ENCODE assay signal across 1 cellular context in genomic region chr1:108537976-108538375, GRCh38.
TF ChIP-seq lines count a peak whose summit lies in the region.

No MANE protein-coding gene starts in this region.

TF ChIP-seq in WTC11, 78 proteins besides CTCF, POLR2A, EP300 and RAD21 (continued from another document):
- TF ChIP-seq, protein P1, sequence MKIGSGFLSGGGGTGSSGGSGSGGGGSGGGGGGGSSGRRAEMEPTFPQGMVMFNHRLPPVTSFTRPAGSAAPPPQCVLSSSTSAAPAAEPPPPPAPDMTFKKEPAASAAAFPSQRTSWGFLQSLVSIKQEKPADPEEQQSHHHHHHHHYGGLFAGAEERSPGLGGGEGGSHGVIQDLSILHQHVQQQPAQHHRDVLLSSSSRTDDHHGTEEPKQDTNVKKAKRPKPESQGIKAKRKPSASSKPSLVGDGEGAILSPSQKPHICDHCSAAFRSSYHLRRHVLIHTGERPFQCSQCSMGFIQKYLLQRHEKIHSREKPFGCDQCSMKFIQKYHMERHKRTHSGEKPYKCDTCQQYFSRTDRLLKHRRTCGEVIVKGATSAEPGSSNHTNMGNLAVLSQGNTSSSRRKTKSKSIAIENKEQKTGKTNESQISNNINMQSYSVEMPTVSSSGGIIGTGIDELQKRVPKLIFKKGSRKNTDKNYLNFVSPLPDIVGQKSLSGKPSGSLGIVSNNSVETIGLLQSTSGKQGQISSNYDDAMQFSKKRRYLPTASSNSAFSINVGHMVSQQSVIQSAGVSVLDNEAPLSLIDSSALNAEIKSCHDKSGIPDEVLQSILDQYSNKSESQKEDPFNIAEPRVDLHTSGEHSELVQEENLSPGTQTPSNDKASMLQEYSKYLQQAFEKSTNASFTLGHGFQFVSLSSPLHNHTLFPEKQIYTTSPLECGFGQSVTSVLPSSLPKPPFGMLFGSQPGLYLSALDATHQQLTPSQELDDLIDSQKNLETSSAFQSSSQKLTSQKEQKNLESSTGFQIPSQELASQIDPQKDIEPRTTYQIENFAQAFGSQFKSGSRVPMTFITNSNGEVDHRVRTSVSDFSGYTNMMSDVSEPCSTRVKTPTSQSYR (CRISPR knock-in tag; IDR thresholded peaks at IDR 0.05), result no peak
- TF ChIP-seq SP1 (CRISPR knock-in tag; conservative IDR thresholded peaks at IDR 0.05) (no peak), JAZF1 (CRISPR knock-in tag; IDR thresholded peaks at IDR 0.05) (no peak), GTF2I (CRISPR knock-in tag; conservative IDR thresholded peaks at IDR 0.05) (no peak), NR1H2 (CRISPR knock-in tag; IDR thresholded peaks at IDR 0.05) (no peak), JUN (CRISPR knock-in tag; IDR thresholded peaks at IDR 0.05) (no peak), CBFB (CRISPR knock-in tag; IDR thresholded peaks at IDR 0.05; ENCODE audit: low read depth) (no peak), OVOL2 (CRISPR knock-in tag; IDR thresholded peaks at IDR 0.05; ENCODE audit: borderline replicate concordance) (no peak), ZNF512 (CRISPR knock-in tag; IDR thresholded peaks at IDR 0.05; ENCODE audit: borderline replicate concordance) (no peak)
- TF ChIP-seq, protein P2, sequence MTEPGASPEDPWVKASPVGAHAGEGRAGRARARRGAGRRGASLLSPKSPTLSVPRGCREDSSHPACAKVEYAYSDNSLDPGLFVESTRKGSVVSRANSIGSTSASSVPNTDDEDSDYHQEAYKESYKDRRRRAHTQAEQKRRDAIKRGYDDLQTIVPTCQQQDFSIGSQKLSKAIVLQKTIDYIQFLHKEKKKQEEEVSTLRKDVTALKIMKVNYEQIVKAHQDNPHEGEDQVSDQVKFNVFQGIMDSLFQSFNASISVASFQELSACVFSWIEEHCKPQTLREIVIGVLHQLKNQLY (CRISPR knock-in tag; IDR thresholded peaks at IDR 0.05), result no peak
- TF ChIP-seq, protein P3, sequence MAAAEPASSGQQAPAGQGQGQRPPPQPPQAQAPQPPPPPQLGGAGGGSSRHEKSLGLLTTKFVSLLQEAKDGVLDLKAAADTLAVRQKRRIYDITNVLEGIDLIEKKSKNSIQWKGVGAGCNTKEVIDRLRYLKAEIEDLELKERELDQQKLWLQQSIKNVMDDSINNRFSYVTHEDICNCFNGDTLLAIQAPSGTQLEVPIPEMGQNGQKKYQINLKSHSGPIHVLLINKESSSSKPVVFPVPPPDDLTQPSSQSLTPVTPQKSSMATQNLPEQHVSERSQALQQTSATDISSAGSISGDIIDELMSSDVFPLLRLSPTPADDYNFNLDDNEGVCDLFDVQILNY (CRISPR knock-in tag; IDR thresholded peaks at IDR 0.05), result no peak
